Comparison of ENCODE assay signal across 15 cellular contexts in genomic region chr14:31336646-31337045, GRCh38.
DNase-seq lines count a peak whose midpoint lies in the region; ATAC-seq lines count a peak whose summit lies in the region.
"Had no signal": no experiment of that assay in that cellular context is flagged by ENCODE, and none has a peak within 500 bp of the region (broad histone marks: within the 10 kb centered on the region; RNA-seq: fewer than 3 reads in every experiment).

No MANE protein-coding gene starts in this region.

- in situ Hi-C loops in ACHN (cut with HindIII; ENCODE audit: low pct_ligation_motif_present, low pct_unique_long_range_greater_than_20kb, low sequenced_read_pairs) = no loop called here

- peaks cover 10% of the 10 kb centered on the region for H3K4me1 ChIP-seq in adipocyte (ENCODE audit: control insufficient read depth, insufficient read depth, low read length)

- H3K27me3 ChIP-seq in adipocyte (replicated peaks; ENCODE audit: control insufficient read depth, insufficient read depth, low read length) = no peaks in the 10 kb centered on the region
- H3K27me3 ChIP-seq: dorsolateral prefrontal cortex had no signal

- H3K9me3 ChIP-seq in adipocyte (ENCODE audit: control insufficient read depth, low read length) = no peaks in the 10 kb centered on the region

- peak; percentile 72 for DNase-seq in GF-D8 (lab: John Stamatoyannopoulos, UW)
- peak; percentile 89 for DNase-seq in MV-4-11 (lab: John Stamatoyannopoulos, UW)
- DNase-seq in adipocyte (ENCODE audit: low read depth) = peak; percentile 85
- peak; percentile 10 for DNase-seq in left kidney (ENCODE audit: low read depth, low spot score)
- DNase-seq in ACHN = no peak
- no peak for DNase-seq in NCI-H1436 (lab: John Stamatoyannopoulos, UW)
- no peak for DNase-seq in AG08395 (ENCODE audit: low spot score)
- DNase-seq: activated B cell treated with CpG ODN at 0.5 μM for 24 hours; activated CD8-positive, alpha-beta memory T cell treated with anti-CD3 and anti-CD28 coated beads, Interleukin-2, amount 50 U/mL, for 48 hours; CD8-positive, alpha-beta T cell; dorsolateral prefrontal cortex; naive B cell; right cardiac atrium; SHP77 treated with DMSO at 0.1 percent for 48 hours had no signal

- no peak for ATAC-seq in GM21619 (IDR thresholded peaks at IDR 0.05; ENCODE audit: unreplicated experiment)
- ATAC-seq: CD8-positive, alpha-beta T cell; right cardiac atrium had no signal

- H3K4me3 ChIP-seq in adipocyte (ENCODE audit: low read length) = no peak overlapping the region
- H3K4me3 ChIP-seq: dorsolateral prefrontal cortex had no signal

- H3K36me3 ChIP-seq in adipocyte (ENCODE audit: control insufficient read depth, insufficient read depth, low read length, severe bottlenecking) = peaks cover 55% of the 10 kb centered on the region

- no peak overlapping the region for H3K9ac ChIP-seq in adipocyte (ENCODE audit: low read length)

Comparison
In these comparisons a context has a peak if more than half of its experiments do, and no peak if none do; other contexts are left out.
1. DNase-seq: peak in GF-D8 (single experiment), MV-4-11 (single experiment), adipocyte (single experiment) and left kidney (single experiment); none in ACHN (single experiment), NCI-H1436 (single experiment) and AG08395 (single experiment).